ENCODE assay signal across 15 cellular contexts in the genomic region with DNA sequence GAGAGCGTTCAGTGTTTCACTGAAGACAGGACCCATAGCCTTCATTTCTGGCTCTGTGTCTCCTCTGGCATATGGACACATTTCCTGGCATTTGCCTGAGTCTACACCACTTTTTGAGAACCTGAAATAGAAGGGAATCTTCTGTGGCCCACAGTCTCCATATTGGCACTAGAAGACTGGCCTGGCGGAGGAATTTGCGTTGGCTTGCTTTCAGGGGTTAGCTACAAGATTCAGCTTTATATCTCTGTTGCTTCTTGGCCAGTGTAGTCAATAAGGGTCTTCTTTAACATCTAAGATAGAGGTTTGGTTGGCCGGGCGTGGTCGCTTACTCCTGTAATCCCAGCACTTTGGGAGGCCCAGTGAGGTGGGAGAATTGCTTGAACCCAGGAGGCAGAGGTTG. TPM values are rescaled to one million over a fixed set of nuclear protein-coding genes. Genes with fewer than 3 reads are reported as not detected.
DNase-seq lines count a peak whose midpoint lies in the region; TF ChIP-seq lines count a peak whose summit lies in the region.
"Had no signal": no experiment of that assay in that cellular context is flagged by ENCODE, and none has a peak within 500 bp of the region (broad histone marks: within the 10 kb centered on the region; RNA-seq: fewer than 3 reads in every experiment).

No MANE protein-coding gene starts in this region.

- H3K36me3 Mint-ChIP-seq in Calu3 (ENCODE audit: insufficient read depth, unreplicated experiment) (peaks cover 20% of the 10 kb centered on the region), chondrocyte (ENCODE audit: low read depth) (peaks cover 23% of the 10 kb centered on the region)

- no peak overlapping the region for H3K27ac ChIP-seq in prostate gland

- H3K27me3 ChIP-seq in prostate gland (replicated peaks; ENCODE audit: insufficient read depth) = no peaks in the 10 kb centered on the region

- peaks cover 2% of the 10 kb centered on the region for H3K4me1 ChIP-seq in prostate gland (replicated peaks)

- TF ChIP-seq CTCF in Calu3 (IDR thresholded peaks at IDR 0.05; ENCODE audit: unreplicated experiment) (no peak), chondrocyte (IDR thresholded peaks at IDR 0.05) (no peak), prostate gland (IDR thresholded peaks at IDR 0.05) (no peak)

- H3K9me3 Mint-ChIP-seq in Calu3 (ENCODE audit: low read depth, unreplicated experiment) (no peaks in the 10 kb centered on the region), chondrocyte (ENCODE audit: low read depth) (no peaks in the 10 kb centered on the region)

- BruUV-seq in Calu3 (replicated peaks; lab: Mats Ljungman, UMichigan) = TSS peak; percentile 4

- H3K4me3 ChIP-seq in prostate gland = no peak overlapping the region

- no peak for TF ChIP-seq POLR2A in prostate gland (IDR thresholded peaks at IDR 0.05)

- H3K27ac Mint-ChIP-seq in Calu3 (ENCODE audit: unreplicated experiment) (no peak overlapping the region), chondrocyte (ENCODE audit: unreplicated experiment) (no peak overlapping the region)

- H3K27me3 Mint-ChIP-seq in Calu3 (ENCODE audit: unreplicated experiment) (no peaks in the 10 kb centered on the region), chondrocyte (ENCODE audit: low read depth) (no peaks in the 10 kb centered on the region)

- intact Hi-C loops in Calu3 (cut with micrococcal nuclease; ENCODE audit: unreplicated experiment) = loop anchor here (10.0 kb wide), 1 partner anchor 494 kb away; no protein-coding TSS in a partner anchor
- intact Hi-C loops in prostate gland (cut with DNase I) = no loop called here

- DNase-seq in AG08396 (ENCODE audit: low spot score) (peak; percentile 2), Calu3 (no peak), chondrocyte (ENCODE audit: low spot score) (peak; percentile 42), prostate gland (ENCODE audit: low spot score) (peak; percentile 3), NCI-H1105 (lab: John Stamatoyannopoulos, UW) (no peak), COLO829 (ENCODE audit: low spot score) (no peak), cerebellar nuclear complex (lab: John Stamatoyannopoulos, UW) (no peak)
- DNase-seq: COR-L47, DMS53, KG1, NCI-H1092, NCI-H187, NCI-H446 had no signal

- H3K4me1 Mint-ChIP-seq in Calu3 (ENCODE audit: low read depth, unreplicated experiment) (peaks cover 9% of the 10 kb centered on the region), chondrocyte (ENCODE audit: low read depth) (peaks cover 7% of the 10 kb centered on the region)

- CTCF ChIA-PET in Calu3 (lab: Charles Lee) = no interaction called here

- WGBS in prostate gland = 91% methylated on average over 6 of the region's 6 CpGs

- peaks cover 6 to 39% of the 10 kb centered on the region in 2 donors for H3K36me3 ChIP-seq in prostate gland

- H3K9me3 ChIP-seq in prostate gland = no peaks in the 10 kb centered on the region

- H3K4me3 Mint-ChIP-seq in Calu3 (ENCODE audit: low read depth, unreplicated experiment) (no peak overlapping the region), chondrocyte (ENCODE audit: unreplicated experiment) (no peak overlapping the region)

RNA-seq across cellular contexts. Expression of a gene that starts 12.8 kb away (rescaled TPM):
- total RNA-seq in Calu3 (2022) = 1.2 TPM in 2 replicates
- total RNA-seq in chondrocyte = 0.34 TPM in 1 of 3 replicates, not detected in the others
- 1 to 10 TPM in 1 of 2 donors, under 1 TPM in 1; 0.41 to 2.8 TPM for total RNA-seq in prostate gland
- total RNA-seq: M059J, SK-MEL-5 had no signal

RNA-seq across cellular contexts. Expression of a gene that starts 46.7 kb away (rescaled TPM):
- total RNA-seq in Calu3 (2022) (30.3 and 31.9 TPM in 2 replicates), chondrocyte (22.8 to 29.2 TPM (median 23.7 TPM) in 3 replicates), prostate gland (10 to 100 TPM; 17.2 to 50.4 TPM)

Comparison
In these comparisons a context has a peak if more than half of its experiments do, and no peak if none do; other contexts are left out.
1. DNase-seq: peak in AG08396 (single experiment), chondrocyte (single experiment) and prostate gland (single experiment); none in Calu3 (single experiment), NCI-H1105 (single experiment), COLO829 (single experiment) and cerebellar nuclear complex (0 of 2).